In genomic region chr17:65756760-65757159, GRCh38 we compare ENCODE assay signal across 22 cellular contexts.
"Had no signal": no experiment of that assay in that cellular context is flagged by ENCODE, and none has a peak within 500 bp of the region (broad histone marks: within the 10 kb centered on the region; RNA-seq: fewer than 3 reads in every experiment).

No MANE protein-coding gene starts in this region.

- H3K36me3 ChIP-seq: brain microvascular endothelial cell had no signal

- ATAC-seq: activated T-cell treated with anti-CD3 and anti-CD28 coated beads, Interleukin-2, amount 50 U/mL, for 4 hours; activated T-helper 17 cell treated with anti-CD3 and anti-CD28 coated beads, Interleukin-2, amount 50 U/mL, for 72 hours; T-cell had no signal

- DNase-seq: activated CD4-positive, alpha-beta memory T cell treated with anti-CD3 and anti-CD28 coated beads for 36 hours; activated CD4-positive, alpha-beta T cell treated with anti-CD3 and anti-CD28 coated beads, Interleukin-2, amount 10 ng/mL, durations not matched to agents 7 days and 5 days; activated CD4-positive, CD25-positive, alpha-beta regulatory T cell; activated CD8-positive, alpha-beta memory T cell treated with anti-CD3 and anti-CD28 coated beads for 24 hours; activated gamma-delta T cell; activated naive CD4-positive, alpha-beta T cell treated with anti-CD3 and anti-CD28 coated beads for 36 hours; activated T-cell treated with anti-CD3 and anti-CD28 coated beads, Interleukin-2, amount 50 U/mL, for 4 hours; brain microvascular endothelial cell; cerebellar nuclear complex; Kasumi-1; NCI-H1092; NCI-H1417; NCI-H1930; NCI-H2171; NCI-H2227 treated with DMSO at 0.1 percent for 48 hours; NCI-H510A; NCI-H526 treated with DMSO at 0.1 percent for 48 hours; NCI-H82; SIG-M5; T-cell had no signal

- H3K27ac ChIP-seq: brain microvascular endothelial cell, VCaP had no signal

- H3K27me3 ChIP-seq: brain microvascular endothelial cell had no signal
